35 cellular contexts compared by ENCODE assay signal in genomic region chrX:105775672-105776071, GRCh38. TPM values are rescaled to one million over a fixed set of nuclear protein-coding genes. Genes with fewer than 3 reads are reported as not detected.
"Had no signal": no experiment of that assay in that cellular context is flagged by ENCODE, and none has a peak within 500 bp of the region (broad histone marks: within the 10 kb centered on the region; RNA-seq: fewer than 3 reads in every experiment).

No MANE protein-coding gene starts in this region.

- H3K9me3 ChIP-seq: adrenal gland, breast epithelium, colonic mucosa, esophagus muscularis mucosa, gastrocnemius medialis, heart left ventricle had no signal

- H3K4me1 Mint-ChIP-seq: activated B cell treated with CpG ODN at 0.5 μM for 24 hours; activated T-helper 17 cell treated with anti-CD3 and anti-CD28 coated beads, Interleukin-2, amount 50 U/mL, for 72 hours; brain; endodermal cell had no signal

- H3K27me3 Mint-ChIP-seq: activated B cell treated with CpG ODN at 0.5 μM for 24 hours; activated CD8-positive, alpha-beta T cell treated with anti-CD3 and anti-CD28 coated beads for 36 hours; activated naive CD8-positive, alpha-beta T cell; activated T-helper 17 cell treated with anti-CD3 and anti-CD28 coated beads, Interleukin-2, amount 50 U/mL, for 72 hours; brain had no signal

- H3K4me3 Mint-ChIP-seq: activated B cell treated with CpG ODN at 0.5 μM for 24 hours; activated CD8-positive, alpha-beta T cell treated with anti-CD3 and anti-CD28 coated beads for 36 hours; activated naive CD8-positive, alpha-beta T cell; activated T-cell treated with anti-CD3 and anti-CD28 coated beads, Interleukin-2, amount 50 U/mL, for 4 hours; activated T-helper 17 cell treated with anti-CD3 and anti-CD28 coated beads, Interleukin-2, amount 50 U/mL, for 72 hours; brain; endodermal cell; T-helper 1 cell treated with Interleukin-12 subunit alpha and Interleukin-12 subunit beta and Interleukin-4 antibody, amounts not matched to agents 30 μg/mL and 1 μg/mL, for 36 hours had no signal

- H3K4me1 ChIP-seq: adrenal gland, breast epithelium, colonic mucosa, esophagus muscularis mucosa, foreskin keratinocyte, gastrocnemius medialis, heart left ventricle had no signal

- H3K36me3 Mint-ChIP-seq: activated naive CD8-positive, alpha-beta T cell; brain had no signal

- H3K4me3 ChIP-seq: adrenal gland, breast epithelium, cardiac muscle cell, colonic mucosa, esophagus muscularis mucosa, gastrocnemius medialis, heart left ventricle had no signal

- H3K36me3 ChIP-seq: adrenal gland, breast epithelium, cardiac muscle cell, colonic mucosa, esophagus muscularis mucosa, gastrocnemius medialis, heart left ventricle, WERI-Rb-1 had no signal

- ATAC-seq: activated CD4-positive, CD25-positive, alpha-beta regulatory T cell treated with anti-CD3 and anti-CD28 coated beads, Interleukin-2, amount 50 U/mL, for 24 hours; activated CD8-positive, alpha-beta T cell treated with anti-CD3 and anti-CD28 coated beads for 36 hours; activated T-cell treated with anti-CD3 and anti-CD28 coated beads, Interleukin-2, amount 50 U/mL, for 4 hours; activated T-helper 17 cell treated with anti-CD3 and anti-CD28 coated beads, Interleukin-2, amount 50 U/mL, for 72 hours; foreskin keratinocyte; gastrocnemius medialis; heart left ventricle had no signal

- H3K27ac Mint-ChIP-seq: activated B cell treated with CpG ODN at 0.5 μM for 24 hours; activated CD8-positive, alpha-beta T cell treated with anti-CD3 and anti-CD28 coated beads for 36 hours; activated naive CD8-positive, alpha-beta T cell; activated T-helper 17 cell treated with anti-CD3 and anti-CD28 coated beads, Interleukin-2, amount 50 U/mL, for 72 hours; endodermal cell; T-helper 1 cell treated with Interleukin-12 subunit alpha and Interleukin-12 subunit beta and Interleukin-4 antibody, amounts not matched to agents 30 μg/mL and 1 μg/mL, for 36 hours had no signal

- H3K9me3 Mint-ChIP-seq: activated T-cell treated with anti-CD3 and anti-CD28 coated beads, Interleukin-2, amount 50 U/mL, for 4 hours; activated T-helper 17 cell treated with anti-CD3 and anti-CD28 coated beads, Interleukin-2, amount 50 U/mL, for 72 hours; brain; T-helper 1 cell treated with Interleukin-12 subunit alpha and Interleukin-12 subunit beta and Interleukin-4 antibody, amounts not matched to agents 30 μg/mL and 1 μg/mL, for 36 hours had no signal

- DNase-seq: activated B cell treated with CpG ODN at 0.5 μM for 24 hours; activated CD4-positive, alpha-beta T cell treated with anti-CD3 and anti-CD28 coated beads for 48 hours; activated CD4-positive, alpha-beta T cell treated with anti-CD3 and anti-CD28 coated beads, Interleukin-2, amount 50 U/mL, for 1 hour; activated CD4-positive, alpha-beta T cell treated with anti-CD3 and anti-CD28 coated beads, Interleukin-2, amount 50 U/mL, for 48 hours; activated CD8-positive, alpha-beta memory T cell treated with anti-CD3 and anti-CD28 coated beads for 24 hours; activated CD8-positive, alpha-beta T cell treated with anti-CD3 and anti-CD28 coated beads for 36 hours; activated effector memory CD4-positive, alpha-beta T cell treated with Interleukin-2 at 50 U/mL for 16 hours; activated gamma-delta T cell treated with Interleukin-2 at 50 U/mL for 16 hours; activated naive CD4-positive, alpha-beta T cell treated with anti-CD3 and anti-CD28 coated beads, Interleukin-2, amount 50 U/mL, for 16 hours; activated naive CD4-positive, alpha-beta T cell treated with Interleukin-2 at 50 U/mL for 16 hours; activated T-cell treated with anti-CD3 and anti-CD28 coated beads, Interleukin-2, amount 50 U/mL, for 4 hours; adrenal gland; amygdala; aorta; central memory CD4-positive, alpha-beta T cell; cerebellar nuclear complex; colonic mucosa; effector memory CD4-positive, alpha-beta T cell; endodermal cell; erythroblast; foreskin keratinocyte; gastrocnemius medialis; glutamatergic neuron; heart left ventricle; T-helper 9 cell; WERI-Rb-1 had no signal

- H3K27me3 ChIP-seq: cardiac muscle cell, colonic mucosa, foreskin keratinocyte, gastrocnemius medialis had no signal

- H3K27ac ChIP-seq: adrenal gland, breast epithelium, cardiac muscle cell, colonic mucosa, esophagus muscularis mucosa, foreskin keratinocyte, gastrocnemius medialis, heart left ventricle, WERI-Rb-1 had no signal

RNA-seq across cellular contexts. Expression of gene NRK, which starts 46.7 kb away (rescaled TPM):
- total RNA-seq: activated B cell treated with CpG ODN at 0.5 μM for 24 hours; activated CD8-positive, alpha-beta T cell treated with anti-CD3 and anti-CD28 coated beads for 36 hours; activated T-helper 17 cell treated with anti-CD3 and anti-CD28 coated beads, Interleukin-2, amount 50 U/mL, for 72 hours; T-helper 2 cell treated with Interferon-gamma antibody and Interleukin-4, amounts not matched to agents 100 ng/mL and 5 ng/mL, for 36 hours had no signal
